Comparison of ENCODE assay signal across 34 cellular contexts in the genomic region with DNA sequence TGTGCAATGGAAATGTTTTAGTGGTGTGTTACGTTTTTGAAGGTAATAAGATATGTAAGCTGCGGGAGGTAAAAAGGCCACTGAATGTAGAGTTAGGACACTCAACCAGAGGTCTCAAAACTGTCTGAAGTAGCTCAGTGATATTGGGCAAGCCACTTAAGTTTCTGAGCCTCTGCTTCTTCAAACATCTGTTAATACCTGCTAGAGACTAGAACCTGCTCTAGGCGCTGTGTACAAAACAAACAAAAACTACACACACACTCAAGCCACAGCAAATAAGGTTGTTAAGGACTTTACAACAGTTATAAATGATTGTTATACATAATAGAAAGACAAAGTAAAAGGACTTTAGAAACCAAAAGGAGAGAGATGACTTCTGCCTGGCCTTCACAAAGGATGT. TPM values are rescaled to one million over a fixed set of nuclear protein-coding genes. Genes with fewer than 3 reads are reported as not detected.
"Had no signal": no experiment of that assay in that cellular context is flagged by ENCODE, and none has a peak within 500 bp of the region (broad histone marks: within the 10 kb centered on the region; RNA-seq: fewer than 3 reads in every experiment).

No MANE protein-coding gene starts in this region.

- H3K27ac ChIP-seq: brain microvascular endothelial cell, coronary artery, dorsolateral prefrontal cortex, foreskin keratinocyte, gastrocnemius medialis, heart left ventricle, WERI-Rb-1 had no signal

- DNase-seq: activated B cell treated with CpG ODN at 0.5 μM for 24 hours; activated CD4-positive, alpha-beta T cell treated with anti-CD3 and anti-CD28 coated beads for 48 hours; activated CD4-positive, alpha-beta T cell treated with anti-CD3 and anti-CD28 coated beads, Interleukin-2, amount 50 U/mL, for 1 hour; activated CD4-positive, alpha-beta T cell treated with anti-CD3 and anti-CD28 coated beads, Interleukin-2, amount 50 U/mL, for 48 hours; activated CD8-positive, alpha-beta memory T cell treated with anti-CD3 and anti-CD28 coated beads for 24 hours; activated CD8-positive, alpha-beta T cell treated with anti-CD3 and anti-CD28 coated beads for 36 hours; activated effector memory CD4-positive, alpha-beta T cell treated with Interleukin-2 at 50 U/mL for 16 hours; activated gamma-delta T cell treated with Interleukin-2 at 50 U/mL for 16 hours; activated naive CD4-positive, alpha-beta T cell treated with anti-CD3 and anti-CD28 coated beads, Interleukin-2, amount 50 U/mL, for 16 hours; activated naive CD4-positive, alpha-beta T cell treated with Interleukin-2 at 50 U/mL for 16 hours; activated T-cell treated with anti-CD3 and anti-CD28 coated beads, Interleukin-2, amount 50 U/mL, for 4 hours; amniotic stem cell; anterior cingulate cortex; brain microvascular endothelial cell; dorsolateral prefrontal cortex; effector memory CD4-positive, alpha-beta T cell; endodermal cell; foreskin keratinocyte; gastrocnemius medialis; glutamatergic neuron; heart left ventricle; T-helper 17 cell; T1000; WERI-Rb-1 had no signal

- H3K4me1 ChIP-seq: foreskin keratinocyte, gastrocnemius medialis, heart left ventricle had no signal

- H3K4me3 ChIP-seq: coronary artery, dorsolateral prefrontal cortex, gastrocnemius medialis, heart left ventricle had no signal

- H3K9me3 ChIP-seq: gastrocnemius medialis, heart left ventricle had no signal

- H3K36me3 ChIP-seq: brain microvascular endothelial cell, gastrocnemius medialis, heart left ventricle, WERI-Rb-1 had no signal

- ATAC-seq: activated CD4-positive, CD25-positive, alpha-beta regulatory T cell treated with anti-CD3 and anti-CD28 coated beads, Interleukin-2, amount 50 U/mL, for 24 hours; activated CD8-positive, alpha-beta T cell treated with anti-CD3 and anti-CD28 coated beads for 36 hours; activated T-cell treated with anti-CD3 and anti-CD28 coated beads, Interleukin-2, amount 50 U/mL, for 4 hours; activated T-helper 17 cell treated with anti-CD3 and anti-CD28 coated beads, Interleukin-2, amount 50 U/mL, for 72 hours; esophagus mucosa; foreskin keratinocyte; gastrocnemius medialis; heart left ventricle; T-helper 17 cell had no signal

- H3K27me3 ChIP-seq: brain microvascular endothelial cell, gastrocnemius medialis, heart left ventricle had no signal

RNA-seq across cellular contexts. Expression of a gene that starts 24.6 kb away (rescaled TPM):
- total RNA-seq: activated B cell treated with CpG ODN at 0.5 μM for 24 hours; activated CD8-positive, alpha-beta T cell treated with anti-CD3 and anti-CD28 coated beads for 36 hours; activated T-cell treated with anti-CD3 and anti-CD28 coated beads, Interleukin-2, amount 50 U/mL, for 4 hours; activated T-helper 17 cell treated with anti-CD3 and anti-CD28 coated beads, Interleukin-2, amount 50 U/mL, for 72 hours; astrocyte; bronchial epithelial cell; cardiac septum; cerebellum; dorsolateral prefrontal cortex; endodermal cell; epithelial cell of proximal tubule; esophagus mucosa; foreskin keratinocyte; gastrocnemius medialis; heart left ventricle; T-helper 17 cell had no signal
- polyA plus RNA-seq: adipose tissue, foreskin keratinocyte, heart left ventricle had no signal
